In genomic region chr6:44245912-44246662, GRCh38 we compare ENCODE assay signal across 1 cellular context.
A peak's percentile ranks its signal among the peaks of the same experiment; 100 is the strongest.
TF ChIP-seq lines count a peak whose summit lies in the region.

No MANE protein-coding gene starts in this region.

TF ChIP-seq in HepG2, 621 proteins besides CTCF, POLR2A, EP300 and RAD21 (continued from another document and continues in another):
- TF ChIP-seq PRDM10 (CRISPR knock-in tag; IDR thresholded peaks at IDR 0.05; ENCODE audit: low read depth) (no peak; the same call in none of the 2 replicates), SP1 (IDR thresholded peaks at IDR 0.05) (no peak), SP1 (CRISPR knock-in tag; IDR thresholded peaks at IDR 0.05) (peak; percentile 92), ATF5 (CRISPR knock-in tag; IDR thresholded peaks at IDR 0.05; ENCODE audit: low read depth) (no peak; the same call in 1 of the 2 replicates), ZNF160 (CRISPR knock-in tag; IDR thresholded peaks at IDR 0.05) (peak; percentile 35; the same call in 1 of the 2 replicates), ZNF281 (CRISPR knock-in tag; IDR thresholded peaks at IDR 0.05; ENCODE audit: borderline replicate concordance) (peak; percentile 91), ZBTB40 (IDR thresholded peaks at IDR 0.05) (no peak), ZBTB40 (CRISPR knock-in tag; IDR thresholded peaks at IDR 0.05) (0 out of 2 replicates have a peak, but pooled peaks have one; percentile 63), NR1H2 (CRISPR knock-in tag; IDR thresholded peaks at IDR 0.05; ENCODE audit: borderline replicate concordance, low read depth) (no peak), MBNL3 (CRISPR knock-in tag; conservative IDR thresholded peaks at IDR 0.05) (peak; percentile 86; the same call in 1 of the 2 replicates), HCFC1 (IDR thresholded peaks at IDR 0.05; ENCODE audit: low read depth, low read length) (0 out of 2 replicates have a peak, but pooled peaks have one; percentile 39), HMGXB3 (CRISPR knock-in tag; IDR thresholded peaks at IDR 0.05; ENCODE audit: borderline replicate concordance) (no peak; the same call in none of the 2 replicates), ZNF503 (CRISPR knock-in tag; IDR thresholded peaks at IDR 0.05) (peak; percentile 63; the same call in 1 of the 2 replicates), ZNF414 (CRISPR knock-in tag; IDR thresholded peaks at IDR 0.05) (peak; percentile 81; the same call in 1 of the 2 replicates), KLF15 (CRISPR knock-in tag; IDR thresholded peaks at IDR 0.05; ENCODE audit: borderline replicate concordance) (peak; percentile 17), THAP7 (CRISPR knock-in tag; IDR thresholded peaks at IDR 0.05) (peak; percentile 69; the same call in 1 of the 2 replicates), ZBTB3 (CRISPR knock-in tag; IDR thresholded peaks at IDR 0.05; ENCODE audit: borderline replicate concordance, low read depth) (peak; percentile 27; the same call in 1 of the 2 replicates), ZZZ3 (CRISPR knock-in tag; IDR thresholded peaks at IDR 0.05; ENCODE audit: borderline replicate concordance) (no peak; the same call in 1 of the 2 replicates), NFRKB (IDR thresholded peaks at IDR 0.05) (no peak), KDM1A (CRISPR knock-in tag; IDR thresholded peaks at IDR 0.05) (0 out of 2 replicates have a peak, but pooled peaks have one; percentile 44), GTF3A (CRISPR knock-in tag; conservative IDR thresholded peaks at IDR 0.05) (no peak), TOPORS (CRISPR knock-in tag; IDR thresholded peaks at IDR 0.05) (peak; percentile 50; the same call in 1 of the 2 replicates), DNMT3B (CRISPR knock-in tag; conservative IDR thresholded peaks at IDR 0.05) (no peak), TCF7L2 (IDR thresholded peaks at IDR 0.05; ENCODE audit: low read depth, low read length) (no peak), ZNF563 (CRISPR knock-in tag; IDR thresholded peaks at IDR 0.05) (no peak; the same call in none of the 2 replicates), ZNF782 (CRISPR knock-in tag; IDR thresholded peaks at IDR 0.05; ENCODE audit: borderline replicate concordance) (0 out of 2 replicates have a peak, but pooled peaks have one; percentile 27), TEAD2 (CRISPR knock-in tag; IDR thresholded peaks at IDR 0.05) (no peak), ZNF292 (CRISPR knock-in tag; IDR thresholded peaks at IDR 0.05; ENCODE audit: borderline replicate concordance, low read depth) (no peak; the same call in none of the 2 replicates), ARHGAP35 (CRISPR knock-in tag; IDR thresholded peaks at IDR 0.05; ENCODE audit: borderline replicate concordance) (peak; percentile 65)
